ENCODE assay signal across 1 cellular context in the genomic region with DNA sequence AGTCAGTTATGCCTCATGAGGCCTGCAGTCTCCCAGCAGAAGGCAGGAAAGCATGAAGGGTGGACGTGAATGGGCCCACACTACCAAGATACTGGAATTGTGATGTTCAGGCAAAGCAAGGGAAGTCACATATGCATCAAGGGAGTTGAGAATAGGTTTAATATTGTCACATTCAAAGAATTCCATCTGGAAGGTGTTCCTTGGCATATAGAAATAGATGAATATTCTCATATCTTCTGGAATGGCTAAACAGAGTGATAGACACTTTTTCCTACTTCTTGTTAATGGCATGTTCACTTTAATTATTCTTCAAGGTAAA.
TF ChIP-seq lines count a peak whose summit lies in the region.

No MANE protein-coding gene starts in this region.

TF ChIP-seq in GM12878, 131 proteins besides CTCF, POLR2A, EP300 and RAD21 (continued from another document):
- TF ChIP-seq, protein P1, sequence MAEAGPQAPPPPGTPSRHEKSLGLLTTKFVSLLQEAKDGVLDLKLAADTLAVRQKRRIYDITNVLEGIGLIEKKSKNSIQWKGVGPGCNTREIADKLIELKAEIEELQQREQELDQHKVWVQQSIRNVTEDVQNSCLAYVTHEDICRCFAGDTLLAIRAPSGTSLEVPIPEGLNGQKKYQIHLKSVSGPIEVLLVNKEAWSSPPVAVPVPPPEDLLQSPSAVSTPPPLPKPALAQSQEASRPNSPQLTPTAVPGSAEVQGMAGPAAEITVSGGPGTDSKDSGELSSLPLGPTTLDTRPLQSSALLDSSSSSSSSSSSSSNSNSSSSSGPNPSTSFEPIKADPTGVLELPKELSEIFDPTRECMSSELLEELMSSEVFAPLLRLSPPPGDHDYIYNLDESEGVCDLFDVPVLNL (IDR thresholded peaks at IDR 0.05; ENCODE audit: low read depth, low read length) = no peak
- TF ChIP-seq FOXK2 (IDR thresholded peaks at IDR 0.05) = no peak
- TF ChIP-seq, protein P2, sequence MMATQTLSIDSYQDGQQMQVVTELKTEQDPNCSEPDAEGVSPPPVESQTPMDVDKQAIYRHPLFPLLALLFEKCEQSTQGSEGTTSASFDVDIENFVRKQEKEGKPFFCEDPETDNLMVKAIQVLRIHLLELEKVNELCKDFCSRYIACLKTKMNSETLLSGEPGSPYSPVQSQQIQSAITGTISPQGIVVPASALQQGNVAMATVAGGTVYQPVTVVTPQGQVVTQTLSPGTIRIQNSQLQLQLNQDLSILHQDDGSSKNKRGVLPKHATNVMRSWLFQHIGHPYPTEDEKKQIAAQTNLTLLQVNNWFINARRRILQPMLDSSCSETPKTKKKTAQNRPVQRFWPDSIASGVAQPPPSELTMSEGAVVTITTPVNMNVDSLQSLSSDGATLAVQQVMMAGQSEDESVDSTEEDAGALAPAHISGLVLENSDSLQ (IDR thresholded peaks at IDR 0.05) = no peak
- TF ChIP-seq, protein P3, sequence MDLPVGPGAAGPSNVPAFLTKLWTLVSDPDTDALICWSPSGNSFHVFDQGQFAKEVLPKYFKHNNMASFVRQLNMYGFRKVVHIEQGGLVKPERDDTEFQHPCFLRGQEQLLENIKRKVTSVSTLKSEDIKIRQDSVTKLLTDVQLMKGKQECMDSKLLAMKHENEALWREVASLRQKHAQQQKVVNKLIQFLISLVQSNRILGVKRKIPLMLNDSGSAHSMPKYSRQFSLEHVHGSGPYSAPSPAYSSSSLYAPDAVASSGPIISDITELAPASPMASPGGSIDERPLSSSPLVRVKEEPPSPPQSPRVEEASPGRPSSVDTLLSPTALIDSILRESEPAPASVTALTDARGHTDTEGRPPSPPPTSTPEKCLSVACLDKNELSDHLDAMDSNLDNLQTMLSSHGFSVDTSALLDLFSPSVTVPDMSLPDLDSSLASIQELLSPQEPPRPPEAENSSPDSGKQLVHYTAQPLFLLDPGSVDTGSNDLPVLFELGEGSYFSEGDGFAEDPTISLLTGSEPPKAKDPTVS (IDR thresholded peaks at IDR 0.05; ENCODE audit: low read depth, low read length) = no peak
- TF ChIP-seq, protein P4, sequence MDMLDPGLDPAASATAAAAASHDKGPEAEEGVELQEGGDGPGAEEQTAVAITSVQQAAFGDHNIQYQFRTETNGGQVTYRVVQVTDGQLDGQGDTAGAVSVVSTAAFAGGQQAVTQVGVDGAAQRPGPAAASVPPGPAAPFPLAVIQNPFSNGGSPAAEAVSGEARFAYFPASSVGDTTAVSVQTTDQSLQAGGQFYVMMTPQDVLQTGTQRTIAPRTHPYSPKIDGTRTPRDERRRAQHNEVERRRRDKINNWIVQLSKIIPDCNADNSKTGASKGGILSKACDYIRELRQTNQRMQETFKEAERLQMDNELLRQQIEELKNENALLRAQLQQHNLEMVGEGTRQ (IDR thresholded peaks at IDR 0.05; ENCODE audit: borderline replicate concordance, low read depth, low read length) = no peak
- TF ChIP-seq HDGF (IDR thresholded peaks at IDR 0.05) = no peak
- TF ChIP-seq CHD4 (IDR thresholded peaks at IDR 0.05) = no peak
- no peak for TF ChIP-seq SMAD1 (IDR thresholded peaks at IDR 0.05; ENCODE audit: low read depth, partially characterized antibody)
- no peak for TF ChIP-seq NR2F1 (conservative IDR thresholded peaks at IDR 0.05)
